17 cellular contexts compared by ENCODE assay signal in the genomic region with DNA sequence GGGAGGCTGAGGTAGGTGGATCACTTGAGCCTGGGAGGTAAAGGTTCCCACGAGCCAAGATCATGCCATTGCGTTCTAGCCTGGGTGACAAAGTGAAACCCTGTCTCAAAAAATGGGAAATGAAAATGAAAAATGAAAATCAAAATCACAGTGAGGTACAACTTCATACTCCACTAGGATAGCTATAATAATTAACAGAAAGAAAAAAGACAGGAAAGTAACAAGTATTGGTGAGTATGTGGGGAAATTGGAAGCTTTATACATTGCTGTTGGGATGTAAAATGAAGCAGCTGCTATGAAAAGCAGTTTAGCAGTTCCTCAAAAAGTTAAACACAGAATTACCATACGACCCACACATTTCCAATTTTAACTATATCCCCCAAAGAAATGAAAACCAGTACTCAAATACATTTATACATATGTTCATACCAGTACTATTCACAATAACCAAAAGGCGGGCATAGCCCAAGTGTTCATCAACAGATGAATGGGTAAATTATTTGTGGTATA. TPM values are rescaled to one million over a fixed set of nuclear protein-coding genes. Genes with fewer than 3 reads are reported as not detected.
A peak's percentile ranks its signal among the peaks of the same experiment; 100 is the strongest.
DNase-seq lines count a peak whose midpoint lies in the region; ATAC-seq and TF ChIP-seq lines count a peak whose summit lies in the region.
"Had no signal": no experiment of that assay in that cellular context is flagged by ENCODE, and none has a peak within 500 bp of the region (broad histone marks: within the 10 kb centered on the region; RNA-seq: fewer than 3 reads in every experiment).

No MANE protein-coding gene starts in this region.

- no peaks in the 10 kb centered on the region for H3K9me3 ChIP-seq in prostate gland
- H3K9me3 ChIP-seq: MG63 had no signal

- H3K4me1 ChIP-seq in prostate gland (replicated peaks), result no peaks in the 10 kb centered on the region

- ATAC-seq in GM19468 (IDR thresholded peaks at IDR 0.05; ENCODE audit: extremely low read depth, unreplicated experiment) (peak; percentile 43), HG02885 (IDR thresholded peaks at IDR 0.05; ENCODE audit: poor library complexity, unreplicated experiment) (peak; percentile 64)
- ATAC-seq: activated T-cell treated with anti-CD3 and anti-CD28 coated beads, Interleukin-2, amount 50 U/mL, for 4 hours; PC-3; stimulated activated effector memory CD8-positive, alpha-beta T cell treated with anti-CD3 and anti-CD28 coated beads, Interleukin-12 subunit alpha, Interleukin-12 subunit beta, amount 100 ng/mL, for 72 hours had no signal

- WGBS in prostate gland, result 89% methylated on average over 4 of the region's 4 CpGs

- TF ChIP-seq POLR2A in prostate gland (IDR thresholded peaks at IDR 0.05), result no peak

- H3K4me3 ChIP-seq in GM12865 (ENCODE audit: low read depth, low read length), result peak overlapping the region; percentile 20; the same call in 1 of the 2 replicates
- H3K4me3 ChIP-seq in prostate gland, result no peak overlapping the region
- H3K4me3 ChIP-seq: MG63 had no signal

- no peak overlapping the region for H3K27ac ChIP-seq in prostate gland

- intact Hi-C loops in prostate gland (cut with DNase I), result no loop called here

- peak; percentile 73 for DNase-seq in GM12865 (ENCODE audit: low read depth)
- DNase-seq in OCI-M1 (lab: John Stamatoyannopoulos, UW), result peak; percentile 16
- no peak for DNase-seq in prostate gland (ENCODE audit: low spot score)
- DNase-seq in NCI-H146 (lab: John Stamatoyannopoulos, UW), result no peak
- no peak for DNase-seq in NCI-H510A (lab: John Stamatoyannopoulos, UW)
- no peak for DNase-seq in kidney glomerular epithelial cell (lab: John Stamatoyannopoulos, UW)
- DNase-seq: activated T-cell treated with anti-CD3 and anti-CD28 coated beads, Interleukin-2, amount 50 U/mL, for 4 hours; DMS53; MG63; midbrain; NCI-H2171 treated with DMSO at 0.1 percent for 48 hours; PC-3; stimulated activated CD4-positive, alpha-beta T cell treated with anti-CD3 and anti-CD28 coated beads, Interleukin-1b, Interleukin-23, amount 100 ng/mL, for 48 hours; SW 1271 had no signal

- no peaks in the 10 kb centered on the region for H3K36me3 ChIP-seq in prostate gland
- H3K36me3 ChIP-seq: MG63 had no signal

- TF ChIP-seq CTCF in GM12865 (IDR thresholded peaks at IDR 0.05; ENCODE audit: insufficient read depth, low read depth, low read length, missing control alignments) (no peak), prostate gland (IDR thresholded peaks at IDR 0.05) (no peak)

- H3K27me3 ChIP-seq in prostate gland (replicated peaks; ENCODE audit: insufficient read depth), result no peaks in the 10 kb centered on the region
- H3K27me3 ChIP-seq: MG63 had no signal

RNA-seq across cellular contexts. Expression of gene SGPP1, which starts 22.2 kb away (rescaled TPM):
- 10 to 100 TPM; 19.7 to 37.5 TPM for total RNA-seq in prostate gland

Comparison
In these comparisons a context has a peak if more than half of its experiments do, and no peak if none do; other contexts are left out.
1. DNase-seq: peak in GM12865 (single experiment) and OCI-M1 (single experiment); none in prostate gland (single experiment), NCI-H146 (single experiment), NCI-H510A (single experiment) and kidney glomerular epithelial cell (single experiment).